ENCODE assay signal across 15 cellular contexts in the genomic region with DNA sequence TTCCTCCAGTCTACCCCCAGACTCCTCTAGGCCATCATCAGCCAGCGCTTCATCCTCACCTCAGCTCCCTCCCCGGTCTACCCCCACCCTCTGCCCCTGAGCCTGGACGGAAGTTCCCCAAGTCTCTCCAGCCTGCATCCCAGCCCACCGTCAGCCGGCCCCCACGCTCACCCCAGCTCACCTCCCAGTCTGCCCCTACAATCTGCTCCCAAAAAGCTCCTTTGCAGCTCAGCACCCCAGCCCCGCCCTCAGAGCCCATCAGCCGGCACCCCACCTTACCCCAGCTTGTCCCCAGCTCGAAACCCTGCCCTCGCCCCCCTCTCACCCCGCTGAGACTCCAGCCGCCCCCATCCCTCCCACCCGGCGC. TPM values are rescaled to one million over a fixed set of nuclear protein-coding genes. Genes with fewer than 3 reads are reported as not detected.
DNase-seq lines count a peak whose midpoint lies in the region; ATAC-seq and TF ChIP-seq lines count a peak whose summit lies in the region.
"Had no signal": no experiment of that assay in that cellular context is flagged by ENCODE, and none has a peak within 500 bp of the region (broad histone marks: within the 10 kb centered on the region; RNA-seq: fewer than 3 reads in every experiment).

No MANE protein-coding gene starts in this region.

- H3F3A ChIP-seq in GM23338 (replicated peaks; ENCODE audit: low read depth) = no peaks in the 10 kb centered on the region

- H3K4me3 ChIP-seq in GM23338 (peak overlapping the region; percentile 72), left lung (peak overlapping the region; percentile 6 to 47), stomach (peak overlapping the region; percentile 34 to 52 (median 40))

- TF ChIP-seq POLR2A in stomach (IDR thresholded peaks at IDR 0.05) = no peak

- H3K36me3 ChIP-seq in GM23338 (ENCODE audit: insufficient read depth) = no peaks in the 10 kb centered on the region
- H3K36me3 ChIP-seq in left lung = no peaks in the 10 kb centered on the region
- H3K36me3 ChIP-seq in stomach = no peaks in the 10 kb centered on the region

- H3K9me3 ChIP-seq in left lung (no peaks in the 10 kb centered on the region), stomach (no peaks in the 10 kb centered on the region)

- intact Hi-C loops in left lung (cut with DNase I) (loop anchor here in 1 of 2 donors (10.0 kb wide), 1 partner anchor 98 kb away; no protein-coding TSS in a partner anchor), stomach (cut with DNase I; ENCODE audit: low total_unique reads) (loop anchor here (10.0 kb wide), 1 partner anchor 708 kb away; no protein-coding TSS in a partner anchor)

- TF ChIP-seq EP300 in stomach (IDR thresholded peaks at IDR 0.05) = no peak

- no peak overlapping the region for H3K27ac Mint-ChIP-seq in GM23338
- H3K27ac Mint-ChIP-seq in activated T-helper 17 cell treated with anti-CD3 and anti-CD28 coated beads, Interleukin-2, amount 50 U/mL, for 72 hours = no peak overlapping the region

- peaks cover 31% of the 10 kb centered on the region for H3K27me3 Mint-ChIP-seq in GM23338 (ENCODE audit: insufficient read depth, low read depth, poor library complexity)
- peaks cover 14% of the 10 kb centered on the region for H3K27me3 Mint-ChIP-seq in activated T-helper 17 cell treated with anti-CD3 and anti-CD28 coated beads, Interleukin-2, amount 50 U/mL, for 72 hours

- H3K4me2 ChIP-seq in GM23338 = peak overlapping the region; percentile 84

- TF ChIP-seq CTCF in GM23338 (conservative IDR thresholded peaks at IDR 0.05; ENCODE audit: low read depth in 2 of 2) (no peak), left lung (IDR thresholded peaks at IDR 0.05) (no peak), stomach (IDR thresholded peaks at IDR 0.05) (no peak)

- H3K4me1 ChIP-seq in GM23338 (ENCODE audit: insufficient read depth) = peaks cover 3% of the 10 kb centered on the region; the same call in 1 of the 2 replicates
- H3K4me1 ChIP-seq in left lung = peaks cover 0 to 13% of the 10 kb centered on the region in 2 donors
- H3K4me1 ChIP-seq in stomach = peaks cover 0 to 14% (median 10%) of the 10 kb centered on the region in 4 donors

- no peaks in the 10 kb centered on the region for H4K20me1 ChIP-seq in GM23338 (replicated peaks; ENCODE audit: insufficient read depth)

- peaks cover 11% of the 10 kb centered on the region for H3K4me1 Mint-ChIP-seq in GM23338
- H3K4me1 Mint-ChIP-seq in activated T-helper 17 cell treated with anti-CD3 and anti-CD28 coated beads, Interleukin-2, amount 50 U/mL, for 72 hours = peaks cover 7% of the 10 kb centered on the region

- ATAC-seq in GM23338 (peak; percentile 18), left lung (no peak), GM21576 (IDR thresholded peaks at IDR 0.05; ENCODE audit: unreplicated experiment) (no peak), GM19395 (IDR thresholded peaks at IDR 0.05; ENCODE audit: unreplicated experiment) (no peak)
- no peak for ATAC-seq in activated T-helper 17 cell treated with anti-CD3 and anti-CD28 coated beads, Interleukin-2, amount 50 U/mL, for 72 hours (replicated peaks)

- H3K27me3 ChIP-seq in GM23338 (ENCODE audit: insufficient read depth) = peaks cover 14% of the 10 kb centered on the region
- peaks cover 9 to 34% of the 10 kb centered on the region in 2 donors for H3K27me3 ChIP-seq in left lung
- H3K27me3 ChIP-seq in stomach = peaks cover 0 to 50% (median 20%) of the 10 kb centered on the region in 3 donors

- WGBS in stomach, 5 donors = 5 to 17% (median 11%) methylated on average over 10 to 14 of the region's 14 CpGs

- 0 out of 2 replicates have a peak, but pooled peaks cover 3% of the 10 kb centered on the region for H3K9me2 ChIP-seq in GM23338 (ENCODE audit: insufficient read depth)

- no peak overlapping the region for H3K27ac ChIP-seq in GM23338 (ENCODE audit: low read depth)
- H3K27ac ChIP-seq in left lung = peak overlapping the region in 1 of 2 donors; percentile 76
- H3K27ac ChIP-seq in stomach = peak overlapping the region in 2 of 5 donors; percentile 53 to 62
- H3K27ac ChIP-seq: C4-2B had no signal

- DNase-seq in GM23338 (ENCODE audit: low spot score) = peak; percentile 37
- DNase-seq in left lung = peak in 1 of 2 donors; percentile 75
- DNase-seq in stomach = no peak
- no peak for DNase-seq in cerebellar nuclear complex (lab: John Stamatoyannopoulos, UW)
- DNase-seq: activated CD8-positive, alpha-beta memory T cell treated with anti-CD3 and anti-CD28 coated beads for 24 hours; activated naive CD4-positive, alpha-beta T cell; DND-41; NCI-H2171 treated with DMSO at 0.1 percent for 48 hours; trophoblast cell had no signal

- peak overlapping the region; percentile 96 for H2AFZ ChIP-seq in GM23338

- peak overlapping the region; percentile 80 for H3K4me3 Mint-ChIP-seq in GM23338
- peak overlapping the region; percentile 32 for H3K4me3 Mint-ChIP-seq in activated T-helper 17 cell treated with anti-CD3 and anti-CD28 coated beads, Interleukin-2, amount 50 U/mL, for 72 hours

- no peaks in the 10 kb centered on the region for H3K36me3 Mint-ChIP-seq in GM23338 (ENCODE audit: low read depth)
- no peaks in the 10 kb centered on the region for H3K36me3 Mint-ChIP-seq in activated T-helper 17 cell treated with anti-CD3 and anti-CD28 coated beads, Interleukin-2, amount 50 U/mL, for 72 hours (ENCODE audit: low read depth)

- 0 out of 3 replicates have a peak, but pooled peaks cover 2% of the 10 kb centered on the region for H3K9me3 Mint-ChIP-seq in GM23338
- H3K9me3 Mint-ChIP-seq in activated T-helper 17 cell treated with anti-CD3 and anti-CD28 coated beads, Interleukin-2, amount 50 U/mL, for 72 hours = no peaks in the 10 kb centered on the region

- H3K79me2 ChIP-seq in GM23338 (replicated peaks; ENCODE audit: insufficient read depth) = no peaks in the 10 kb centered on the region

TF ChIP-seq in GM23338, 12 proteins besides CTCF, POLR2A, EP300 and RAD21 (continues in another document):
- no peak for TF ChIP-seq EZH2phosphoT487 (IDR thresholded peaks at IDR 0.05; ENCODE audit: unreplicated experiment)
- TF ChIP-seq POLR2AphosphoS5 (IDR thresholded peaks at IDR 0.05; ENCODE audit: low read depth) = no peak
- no peak for TF ChIP-seq STAT1 (IDR thresholded peaks at IDR 0.05; ENCODE audit: unreplicated experiment)
- TF ChIP-seq REST (IDR thresholded peaks at IDR 0.05; ENCODE audit: unreplicated experiment) = no peak

RNA-seq across cellular contexts. Expression of gene RAMP3, which starts 0.3 kb away (rescaled TPM):
- 0.35 and 4.6 TPM in 2 replicates for total RNA-seq in GM23338 (2014; rRNA removed; shearing (Covaris generic))
- 1.1 and 2.6 TPM in 2 replicates for polyA plus RNA-seq in GM23338 (2016; fragmentation: Nextera tagmentation; extraction: Ambion mirVana)
- total RNA-seq in activated T-helper 17 cell treated with anti-CD3 and anti-CD28 coated beads, Interleukin-2, amount 50 U/mL, for 72 hours = not detected
- total RNA-seq in left lung = 10 to 100 TPM; 78.0 to 89.9 TPM
- 10 to 100 TPM in 2 of 5 donors, 1 to 10 TPM in 3; 2.6 to 17.6 (median 6.2) TPM for total RNA-seq in stomach
- 10 to 100 TPM; 10.3 to 21.8 (median 11.9) TPM for polyA plus RNA-seq in stomach
- total RNA-seq: HT-29, SK-MEL-5 had no signal

RNA-seq across cellular contexts. Expression of gene TBRG4, which starts 45.8 kb away (rescaled TPM):
- total RNA-seq in GM23338 (2014; rRNA removed; shearing (Covaris generic)) = 156 and 162 TPM in 2 replicates
- polyA plus RNA-seq in GM23338 (2016; fragmentation: Nextera tagmentation; extraction: Ambion mirVana) (72.5 and 82.9 TPM in 2 replicates), stomach (10 to 100 TPM; 31.2 to 45.2 (median 32.2) TPM)
- total RNA-seq in activated T-helper 17 cell treated with anti-CD3 and anti-CD28 coated beads, Interleukin-2, amount 50 U/mL, for 72 hours = 100 to 1,000 TPM; 119 to 177 TPM
- total RNA-seq in left lung (10 to 100 TPM; 41.8 to 72.5 TPM), stomach (100 to 1,000 TPM in 2 of 5 donors, 10 to 100 TPM in 3; 40.8 to 219 (median 79.5) TPM)

Comparison
In these comparisons a context has a peak if more than half of its experiments do, and no peak if none do; other contexts are left out.
1. RNA of gene RAMP3, which starts 0.3 kb away (total RNA-seq): 78.0 to 89.9 TPM in left lung; 2.6 to 17.6 TPM in stomach, 0.35 to 4.6 TPM in GM23338 and not detected in activated T-helper 17 cell treated with anti-CD3 and anti-CD28 coated beads, Interleukin-2, amount 50 U/mL, for 72 hours; every median in the first group is over 4 times any median in the second.
2. Peak in every context shown above with its lines, with median percentiles within 50 percentile points of each other: H3K4me3 ChIP-seq.